ENCODE assay signal across 2 cellular contexts in the genomic region with DNA sequence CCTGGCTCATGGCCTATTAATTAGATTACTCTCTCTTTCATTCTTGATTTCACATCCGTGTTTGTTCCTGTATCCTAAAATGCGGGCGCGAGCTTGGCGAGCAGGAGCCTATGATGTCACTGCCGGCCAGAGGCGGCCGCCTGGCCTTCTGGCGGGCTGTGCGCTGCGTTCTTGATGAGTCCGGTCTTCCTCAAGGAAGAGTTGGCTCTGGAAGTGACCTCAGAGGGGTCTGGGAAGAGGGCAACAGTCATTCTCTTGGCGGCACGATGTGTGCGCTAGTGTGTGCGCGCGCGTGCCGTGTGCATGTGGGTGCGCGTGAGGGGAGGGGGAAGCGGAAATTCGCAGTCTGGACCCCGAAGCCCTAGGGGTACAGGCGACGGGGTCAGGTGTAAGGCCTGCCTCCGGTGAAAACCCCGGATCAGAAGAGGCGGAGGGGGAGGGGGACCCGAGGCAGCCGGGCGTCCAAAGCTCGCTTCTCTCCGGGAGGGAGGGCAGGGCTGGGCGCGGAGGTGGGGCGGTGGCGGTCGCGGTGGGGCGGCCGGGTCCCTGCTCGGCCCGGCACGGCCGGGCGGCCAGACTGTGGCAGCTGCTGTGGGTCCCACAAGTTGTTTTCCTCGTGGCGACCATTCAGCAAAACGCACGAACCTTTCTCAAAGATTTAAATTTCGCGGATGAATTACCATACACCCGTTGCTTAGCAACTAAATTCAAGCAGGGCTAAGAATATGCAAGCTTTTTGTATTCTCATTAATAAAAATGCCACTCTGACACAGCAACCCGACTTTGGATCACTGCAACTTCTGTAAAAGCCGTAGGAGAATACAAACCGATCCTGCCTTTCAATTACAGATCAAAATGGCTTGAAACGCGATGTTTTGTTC.
TF ChIP-seq lines count a peak whose summit lies in the region.

No MANE protein-coding gene starts in this region.

TF ChIP-seq in SK-N-SH, 30 proteins besides CTCF, POLR2A, EP300 and RAD21 (continued from another document):
- TF ChIP-seq, protein P1, sequence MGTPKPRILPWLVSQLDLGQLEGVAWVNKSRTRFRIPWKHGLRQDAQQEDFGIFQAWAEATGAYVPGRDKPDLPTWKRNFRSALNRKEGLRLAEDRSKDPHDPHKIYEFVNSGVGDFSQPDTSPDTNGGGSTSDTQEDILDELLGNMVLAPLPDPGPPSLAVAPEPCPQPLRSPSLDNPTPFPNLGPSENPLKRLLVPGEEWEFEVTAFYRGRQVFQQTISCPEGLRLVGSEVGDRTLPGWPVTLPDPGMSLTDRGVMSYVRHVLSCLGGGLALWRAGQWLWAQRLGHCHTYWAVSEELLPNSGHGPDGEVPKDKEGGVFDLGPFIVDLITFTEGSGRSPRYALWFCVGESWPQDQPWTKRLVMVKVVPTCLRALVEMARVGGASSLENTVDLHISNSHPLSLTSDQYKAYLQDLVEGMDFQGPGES (IDR thresholded peaks at IDR 0.05; ENCODE audit: low read depth, low read length), result no peak

TF ChIP-seq in SK-N-SH treated with all-trans-retinoic acid at 6 μM for 48 hours, 23 proteins besides CTCF, POLR2A, EP300 and RAD21 (continued from another document):
- TF ChIP-seq PPARA (CRISPR knock-in tag; IDR thresholded peaks at IDR 0.05; ENCODE audit: borderline replicate concordance) (no peak), BACH2 (CRISPR knock-in tag; IDR thresholded peaks at IDR 0.05; ENCODE audit: borderline replicate concordance) (no peak), TOX (CRISPR knock-in tag; IDR thresholded peaks at IDR 0.05; ENCODE audit: borderline replicate concordance) (no peak), TCF4 (CRISPR knock-in tag; IDR thresholded peaks at IDR 0.05; ENCODE audit: borderline replicate concordance) (no peak), CSDC2 (CRISPR knock-in tag; IDR thresholded peaks at IDR 0.05) (no peak), ZFP3 (CRISPR knock-in tag; IDR thresholded peaks at IDR 0.05) (no peak), OSR1 (CRISPR knock-in tag; IDR thresholded peaks at IDR 0.05) (no peak)
- TF ChIP-seq, protein P2, sequence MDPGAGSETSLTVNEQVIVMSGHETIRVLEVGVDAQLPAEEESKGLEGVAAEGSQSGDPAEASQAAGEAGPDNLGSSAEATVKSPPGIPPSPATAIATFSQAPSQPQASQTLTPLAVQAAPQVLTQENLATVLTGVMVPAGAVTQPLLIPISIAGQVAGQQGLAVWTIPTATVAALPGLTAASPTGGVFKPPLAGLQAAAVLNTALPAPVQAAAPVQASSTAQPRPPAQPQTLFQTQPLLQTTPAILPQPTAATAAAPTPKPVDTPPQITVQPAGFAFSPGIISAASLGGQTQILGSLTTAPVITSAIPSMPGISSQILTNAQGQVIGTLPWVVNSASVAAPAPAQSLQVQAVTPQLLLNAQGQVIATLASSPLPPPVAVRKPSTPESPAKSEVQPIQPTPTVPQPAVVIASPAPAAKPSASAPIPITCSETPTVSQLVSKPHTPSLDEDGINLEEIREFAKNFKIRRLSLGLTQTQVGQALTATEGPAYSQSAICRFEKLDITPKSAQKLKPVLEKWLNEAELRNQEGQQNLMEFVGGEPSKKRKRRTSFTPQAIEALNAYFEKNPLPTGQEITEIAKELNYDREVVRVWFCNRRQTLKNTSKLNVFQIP (CRISPR knock-in tag; IDR thresholded peaks at IDR 0.05; ENCODE audit: borderline replicate concordance, low read depth), result no peak
